In the genomic region with DNA sequence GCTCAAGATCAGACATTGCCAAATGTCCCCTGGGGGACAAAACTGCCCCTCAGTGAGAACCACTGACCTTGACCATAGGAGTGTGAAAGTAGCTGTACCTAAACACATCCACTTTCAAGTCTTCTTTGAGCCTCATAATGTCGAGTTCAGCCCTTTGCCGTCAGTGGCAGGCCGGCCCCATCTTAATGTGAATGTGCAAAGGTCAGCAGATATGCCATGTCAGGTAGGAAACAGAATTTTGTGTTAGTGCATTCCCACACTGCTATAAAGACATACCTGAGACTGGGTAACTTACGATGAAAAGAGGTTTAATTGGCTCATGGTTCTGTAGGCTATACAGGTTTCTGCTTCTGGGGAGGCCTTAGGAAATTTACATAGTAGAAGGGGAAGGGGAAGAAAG, we compare ENCODE assay signal across 39 cellular contexts.
"Had no signal": no experiment of that assay in that cellular context is flagged by ENCODE, and none has a peak within 500 bp of the region (broad histone marks: within the 10 kb centered on the region; RNA-seq: fewer than 3 reads in every experiment).

No MANE protein-coding gene starts in this region.

- H3K36me3 ChIP-seq: adrenal gland, ascending aorta, brain microvascular endothelial cell, breast epithelium, cardiac muscle cell had no signal

- H3K27me3 ChIP-seq: ascending aorta, body of pancreas, brain microvascular endothelial cell, breast epithelium, cardiac muscle cell had no signal

- DNase-seq: activated effector memory CD4-positive, alpha-beta T cell treated with anti-CD3 and anti-CD28 coated beads, Interleukin-2, amount 50 U/mL, for 16 hours; activated effector memory CD4-positive, alpha-beta T cell treated with Interleukin-2 at 50 U/mL for 16 hours; activated gamma-delta T cell; activated gamma-delta T cell treated with Interleukin-2 at 50 U/mL for 16 hours; activated naive CD4-positive, alpha-beta T cell; activated naive CD4-positive, alpha-beta T cell treated with anti-CD3 and anti-CD28 coated beads for 36 hours; activated naive CD4-positive, alpha-beta T cell treated with anti-CD3 and anti-CD28 coated beads, Interleukin-2, amount 10 ng/mL, durations not matched to agents 7 days and 5 days; activated naive CD4-positive, alpha-beta T cell treated with anti-CD3 and anti-CD28 coated beads, Interleukin-2, amount 50 U/mL, for 16 hours; activated naive CD4-positive, alpha-beta T cell treated with Interleukin-2 at 50 U/mL for 16 hours; activated naive CD8-positive, alpha-beta T cell treated with anti-CD3 and anti-CD28 coated beads for 36 hours; activated naive CD8-positive, alpha-beta T cell treated with anti-CD3 and anti-CD28 coated beads, Interleukin-2, amount 10 ng/mL, durations not matched to agents 7 days and 5 days; activated naive CD8-positive, alpha-beta T cell treated with anti-CD3 and anti-CD28 coated beads, Interleukin-2, amount 50 U/mL, for 24 hours; activated T-cell treated with anti-CD3 and anti-CD28 coated beads, Interleukin-2, amount 50 U/mL, for 24 hours; activated T-cell treated with anti-CD3 and anti-CD28 coated beads, Interleukin-2, amount 50 U/mL, for 4 hours; activated T-cell treated with anti-CD3 and anti-CD28 coated beads, Interleukin-2, amount 50 U/mL, for 48 hours; activated T-cell treated with anti-CD3 and anti-CD28 coated beads, Interleukin-2, amount 50 U/mL, for 72 hours; adrenal gland; amniotic stem cell; amygdala; anterior cingulate cortex; aorta; body of pancreas; brain microvascular endothelial cell; caudate nucleus; central memory CD4-positive, alpha-beta T cell; cerebellar nuclear complex had no signal

- H3K4me1 Mint-ChIP-seq: activated naive CD4-positive, alpha-beta T cell treated with anti-CD3 and anti-CD28 coated beads, Interleukin-2, amount 10 ng/mL, durations not matched to agents 7 days and 5 days; activated naive CD4-positive, alpha-beta T cell treated with anti-CD3 and anti-CD28 coated beads, Interleukin-2, amount 50 U/mL, for 24 hours; activated naive CD8-positive, alpha-beta T cell treated with anti-CD3 and anti-CD28 coated beads for 36 hours; activated naive CD8-positive, alpha-beta T cell treated with anti-CD3 and anti-CD28 coated beads, Interleukin-2, amount 10 ng/mL, durations not matched to agents 7 days and 5 days; activated naive CD8-positive, alpha-beta T cell treated with anti-CD3 and anti-CD28 coated beads, Interleukin-2, amount 50 U/mL, for 24 hours; activated T-helper 17 cell treated with anti-CD3 and anti-CD28 coated beads, Interleukin-2, amount 50 U/mL, for 72 hours; central memory CD8-positive, alpha-beta T cell had no signal

- H3K36me3 Mint-ChIP-seq: activated naive CD4-positive, alpha-beta T cell treated with anti-CD3 and anti-CD28 coated beads, Interleukin-2, amount 10 ng/mL, durations not matched to agents 7 days and 5 days; activated naive CD4-positive, alpha-beta T cell treated with anti-CD3 and anti-CD28 coated beads, Interleukin-2, amount 50 U/mL, for 24 hours; activated naive CD4-positive, alpha-beta T cell treated with anti-CD3 and anti-CD28 coated beads, Interleukin-2, amount 50 U/mL, for 72 hours; activated naive CD8-positive, alpha-beta T cell; activated naive CD8-positive, alpha-beta T cell treated with anti-CD3 and anti-CD28 coated beads for 36 hours; activated naive CD8-positive, alpha-beta T cell treated with anti-CD3 and anti-CD28 coated beads, Interleukin-2, amount 10 ng/mL, durations not matched to agents 7 days and 5 days; brain had no signal

- H3K9me3 ChIP-seq: adrenal gland, ascending aorta, body of pancreas, breast epithelium had no signal

- FAIRE-seq: astrocyte, bronchial epithelial cell had no signal

- H3K4me3 Mint-ChIP-seq: activated naive CD4-positive, alpha-beta T cell treated with anti-CD3 and anti-CD28 coated beads for 36 hours; activated naive CD4-positive, alpha-beta T cell treated with anti-CD3 and anti-CD28 coated beads, Interleukin-2, amount 10 ng/mL, durations not matched to agents 7 days and 5 days; activated naive CD4-positive, alpha-beta T cell treated with anti-CD3 and anti-CD28 coated beads, Interleukin-2, amount 50 U/mL, for 24 hours; activated naive CD8-positive, alpha-beta T cell; activated naive CD8-positive, alpha-beta T cell treated with anti-CD3 and anti-CD28 coated beads for 36 hours; activated naive CD8-positive, alpha-beta T cell treated with anti-CD3 and anti-CD28 coated beads, Interleukin-2, amount 10 ng/mL, durations not matched to agents 7 days and 5 days; activated naive CD8-positive, alpha-beta T cell treated with anti-CD3 and anti-CD28 coated beads, Interleukin-2, amount 50 U/mL, for 24 hours; activated T-cell treated with anti-CD3 and anti-CD28 coated beads, Interleukin-2, amount 50 U/mL, for 24 hours; activated T-cell treated with anti-CD3 and anti-CD28 coated beads, Interleukin-2, amount 50 U/mL, for 4 hours; activated T-cell treated with anti-CD3 and anti-CD28 coated beads, Interleukin-2, amount 50 U/mL, for 72 hours; activated T-helper 1 cell treated with anti-CD3 and anti-CD28 coated beads, Interleukin-12 subunit alpha, Interleukin-12 subunit beta, Interleukin-2, Interleukin-4 antibody, amounts not matched to agents 30 ng/mL and 10 ng/mL and 1 ng/mL, durations not matched to agents 14 hours and 24 hours and 36 hours; activated T-helper 17 cell treated with anti-CD3 and anti-CD28 coated beads, Interleukin-2, amount 50 U/mL, for 72 hours; brain; central memory CD8-positive, alpha-beta T cell had no signal

- H3K27ac ChIP-seq: adrenal gland, ascending aorta, body of pancreas, brain microvascular endothelial cell, breast epithelium, cardiac muscle cell had no signal

- H3K9me3 Mint-ChIP-seq: activated naive CD4-positive, alpha-beta T cell treated with anti-CD3 and anti-CD28 coated beads, Interleukin-2, amount 50 U/mL, for 24 hours; activated naive CD8-positive, alpha-beta T cell treated with anti-CD3 and anti-CD28 coated beads for 36 hours; activated naive CD8-positive, alpha-beta T cell treated with anti-CD3 and anti-CD28 coated beads, Interleukin-2, amount 50 U/mL, for 24 hours; activated T-cell treated with anti-CD3 and anti-CD28 coated beads, Interleukin-2, amount 50 U/mL, for 24 hours; activated T-cell treated with anti-CD3 and anti-CD28 coated beads, Interleukin-2, amount 50 U/mL, for 4 hours had no signal

- H3K4me3 ChIP-seq: adrenal gland, ascending aorta, body of pancreas, breast epithelium, cardiac muscle cell had no signal

- H3K4me1 ChIP-seq: adrenal gland, ascending aorta, breast epithelium had no signal

- H3K27ac Mint-ChIP-seq: activated naive CD4-positive, alpha-beta T cell treated with anti-CD3 and anti-CD28 coated beads for 36 hours; activated naive CD4-positive, alpha-beta T cell treated with anti-CD3 and anti-CD28 coated beads, Interleukin-2, amount 10 ng/mL, durations not matched to agents 7 days and 5 days; activated naive CD4-positive, alpha-beta T cell treated with anti-CD3 and anti-CD28 coated beads, Interleukin-2, amount 50 U/mL, for 24 hours; activated naive CD4-positive, alpha-beta T cell treated with anti-CD3 and anti-CD28 coated beads, Interleukin-2, amount 50 U/mL, for 72 hours; activated naive CD8-positive, alpha-beta T cell; activated naive CD8-positive, alpha-beta T cell treated with anti-CD3 and anti-CD28 coated beads for 36 hours; activated naive CD8-positive, alpha-beta T cell treated with anti-CD3 and anti-CD28 coated beads, Interleukin-2, amount 10 ng/mL, durations not matched to agents 7 days and 5 days; activated naive CD8-positive, alpha-beta T cell treated with anti-CD3 and anti-CD28 coated beads, Interleukin-2, amount 50 U/mL, for 24 hours; activated T-cell treated with anti-CD3 and anti-CD28 coated beads, Interleukin-2, amount 50 U/mL, for 24 hours; activated T-cell treated with anti-CD3 and anti-CD28 coated beads, Interleukin-2, amount 50 U/mL, for 72 hours; activated T-helper 1 cell treated with anti-CD3 and anti-CD28 coated beads, Interleukin-12 subunit alpha, Interleukin-12 subunit beta, Interleukin-2, Interleukin-4 antibody, amounts not matched to agents 30 ng/mL and 10 ng/mL and 1 ng/mL, durations not matched to agents 14 hours and 24 hours and 36 hours; activated T-helper 17 cell treated with anti-CD3 and anti-CD28 coated beads, Interleukin-2, amount 50 U/mL, for 72 hours; activated T-helper 2 cell treated with anti-CD3 and anti-CD28 coated beads, Interferon-gamma antibody, Interleukin-2, Interleukin-4, amounts not matched to agents 10 μg/mL and 5 μg/mL and 100 μg/mL, durations not matched to agents 14 hours and 24 hours and 36 hours had no signal

- H3K27me3 Mint-ChIP-seq: activated naive CD4-positive, alpha-beta T cell treated with anti-CD3 and anti-CD28 coated beads, Interleukin-2, amount 10 ng/mL, durations not matched to agents 7 days and 5 days had no signal

- ATAC-seq: activated naive CD4-positive, alpha-beta T cell treated with anti-CD3 and anti-CD28 coated beads, Interleukin-2, amount 50 U/mL, for 72 hours; activated naive CD8-positive, alpha-beta T cell treated with anti-CD3 and anti-CD28 coated beads, Interleukin-2, amount 50 U/mL, for 24 hours; activated T-cell treated with anti-CD3 and anti-CD28 coated beads, Interleukin-2, amount 50 U/mL, for 4 hours; activated T-cell treated with anti-CD3 and anti-CD28 coated beads, Interleukin-2, amount 50 U/mL, for 72 hours; activated T-helper 17 cell treated with anti-CD3 and anti-CD28 coated beads, Interleukin-2, amount 50 U/mL, for 72 hours; body of pancreas had no signal
